ENCODE assay signal across 8 cellular contexts in genomic region chr11:59145534-59145933, GRCh38. TPM values are rescaled to one million over a fixed set of nuclear protein-coding genes. Genes with fewer than 3 reads are reported as not detected.
DNase-seq lines count a peak whose midpoint lies in the region; ATAC-seq, FAIRE-seq and TF ChIP-seq lines count a peak whose summit lies in the region.

No MANE protein-coding gene starts in this region.

- FAIRE-seq in astrocyte (lab: Jason Lieb, UNC): no peak
- no peak for FAIRE-seq in D721Med (lab: Jason Lieb, UNC)

- peaks cover 14% of the 10 kb centered on the region for H3K36me3 Mint-ChIP-seq in CD4-positive, CD25-positive, alpha-beta regulatory T cell
- H3K36me3 Mint-ChIP-seq in astrocyte (ENCODE audit: low read depth, unreplicated experiment) (peaks cover 5% of the 10 kb centered on the region), naive B cell (no peaks in the 10 kb centered on the region)

- H3K9me3 Mint-ChIP-seq in CD4-positive, CD25-positive, alpha-beta regulatory T cell: no peaks in the 10 kb centered on the region
- H3K9me3 Mint-ChIP-seq in astrocyte (ENCODE audit: unreplicated experiment) (no peaks in the 10 kb centered on the region), naive B cell (no peaks in the 10 kb centered on the region)

- peaks cover 40% of the 10 kb centered on the region for H3K4me1 ChIP-seq in CD4-positive, CD25-positive, alpha-beta regulatory T cell (ENCODE audit: control insufficient read depth, insufficient read depth, low read length, poor library complexity, severe bottlenecking)
- H3K4me1 ChIP-seq in astrocyte (ENCODE audit: insufficient read depth, low read length): peaks cover 15% of the 10 kb centered on the region
- H3K4me1 ChIP-seq in BE2C: no peaks in the 10 kb centered on the region

- no peak for ATAC-seq in CD4-positive, CD25-positive, alpha-beta regulatory T cell (ENCODE audit: low read depth in 2 of 2)
- no peak for ATAC-seq in naive B cell (ENCODE audit: low read depth in 2 of 2)
- no peak for ATAC-seq in HG03442 (IDR thresholded peaks at IDR 0.05; ENCODE audit: unreplicated experiment)
- no peak for ATAC-seq in GM19452 (IDR thresholded peaks at IDR 0.05; ENCODE audit: unreplicated experiment)

- peaks cover 7% of the 10 kb centered on the region for H3K27me3 Mint-ChIP-seq in CD4-positive, CD25-positive, alpha-beta regulatory T cell
- H3K27me3 Mint-ChIP-seq in astrocyte (ENCODE audit: low read depth, unreplicated experiment) (peaks cover 4% of the 10 kb centered on the region), naive B cell (no peaks in the 10 kb centered on the region)

- peaks cover 39 to 67% (median 59%) of the 10 kb centered on the region in 4 donors for H3K4me1 Mint-ChIP-seq in CD4-positive, CD25-positive, alpha-beta regulatory T cell
- H3K4me1 Mint-ChIP-seq in astrocyte (ENCODE audit: low read depth, unreplicated experiment) (peaks cover 9% of the 10 kb centered on the region), naive B cell (peaks cover 70 to 78% (median 73%) of the 10 kb centered on the region in 3 donors)

- peak overlapping the region; percentile 97 for H3K4me3 ChIP-seq in CD4-positive, CD25-positive, alpha-beta regulatory T cell (ENCODE audit: low read depth, low read length)
- H3K4me3 ChIP-seq in LNCaP clone FGC (ENCODE audit: low read depth, low read length) (peak overlapping the region; percentile 86), astrocyte (ENCODE audit: insufficient read depth, low read depth, low read length) (peak overlapping the region; percentile 87), BE2C (ENCODE audit: low read depth, low read length) (no peak overlapping the region)

- H3K27me3 ChIP-seq in CD4-positive, CD25-positive, alpha-beta regulatory T cell (ENCODE audit: control insufficient read depth, insufficient read depth, low read length): no peaks in the 10 kb centered on the region
- no peaks in the 10 kb centered on the region for H3K27me3 ChIP-seq in astrocyte (ENCODE audit: insufficient read depth, low read length)
- H3K27me3 ChIP-seq in BE2C: peaks cover 7% of the 10 kb centered on the region; the same call in 1 of the 2 replicates

- peaks cover 3% of the 10 kb centered on the region for H3K79me2 ChIP-seq in astrocyte (ENCODE audit: insufficient read depth, low read length)

- H3K9me3 ChIP-seq in CD4-positive, CD25-positive, alpha-beta regulatory T cell (ENCODE audit: control insufficient read depth in 2 of 2, low read length in 2 of 2): no peaks in the 10 kb centered on the region
- H3K9me3 ChIP-seq in astrocyte (ENCODE audit: insufficient read depth, low read depth, low read length): no peaks in the 10 kb centered on the region
- H3K9me3 ChIP-seq in BE2C: no peaks in the 10 kb centered on the region

- no peaks in the 10 kb centered on the region for H4K20me1 ChIP-seq in astrocyte (ENCODE audit: insufficient read depth, low read length)

- TF ChIP-seq CTCF in LNCaP clone FGC (IDR thresholded peaks at IDR 0.05; ENCODE audit: control insufficient read depth, extremely low read depth, insufficient read depth): no peak
- no peak for TF ChIP-seq CTCF in astrocyte (IDR thresholded peaks at IDR 0.05; ENCODE audit: insufficient read depth, low read depth, low read length)
- TF ChIP-seq CTCF in BE2C (IDR thresholded peaks at IDR 0.05; ENCODE audit: low read depth, low read length): no peak
- TF ChIP-seq CTCF in D721Med (IDR thresholded peaks at IDR 0.05; ENCODE audit: insufficient read depth, missing control alignments): no peak

- H3K36me3 ChIP-seq in CD4-positive, CD25-positive, alpha-beta regulatory T cell (ENCODE audit: control insufficient read depth, insufficient read depth, low read length): peaks cover 12% of the 10 kb centered on the region
- no peaks in the 10 kb centered on the region for H3K36me3 ChIP-seq in astrocyte (ENCODE audit: insufficient read depth, low read length)
- no peaks in the 10 kb centered on the region for H3K36me3 ChIP-seq in BE2C

- DNase-seq in CD4-positive, CD25-positive, alpha-beta regulatory T cell: no peak
- DNase-seq in LNCaP clone FGC (ENCODE audit: low read depth): no peak
- no peak for DNase-seq in astrocyte (ENCODE audit: low read depth)
- no peak for DNase-seq in naive B cell
- no peak for DNase-seq in BE2C
- DNase-seq in D721Med (ENCODE audit: insufficient read length, low spot score): no peak

- H3K9ac ChIP-seq in astrocyte (ENCODE audit: low read length): peak overlapping the region; percentile 69

- H3K27ac Mint-ChIP-seq in CD4-positive, CD25-positive, alpha-beta regulatory T cell: peak overlapping the region in 2 of 3 donors; percentile 55 to 97
- no peak overlapping the region for H3K27ac Mint-ChIP-seq in astrocyte (ENCODE audit: unreplicated experiment)
- peak overlapping the region in 4 of 6 donors; percentile 44 to 95 (median 62) for H3K27ac Mint-ChIP-seq in naive B cell

- H3K27ac ChIP-seq in CD4-positive, CD25-positive, alpha-beta regulatory T cell (ENCODE audit: insufficient read depth, low read length, poor library complexity, severe bottlenecking): no peak overlapping the region
- no peak overlapping the region for H3K27ac ChIP-seq in astrocyte (ENCODE audit: low read depth, low read length)

- H2AFZ ChIP-seq in astrocyte (ENCODE audit: low read depth, low read length): no peak overlapping the region

- peak overlapping the region; percentile 95 for H3K4me2 ChIP-seq in astrocyte (ENCODE audit: low read length)

- peak overlapping the region; percentile 96 to 100 (median 99) for H3K4me3 Mint-ChIP-seq in CD4-positive, CD25-positive, alpha-beta regulatory T cell
- H3K4me3 Mint-ChIP-seq in astrocyte (ENCODE audit: unreplicated experiment) (no peak overlapping the region), naive B cell (peak overlapping the region; percentile 93 to 99 (median 98))

RNA-seq across cellular contexts. Expression of gene FAM111A, which starts 2.9 kb away (rescaled TPM):
- total RNA-seq in CD4-positive, CD25-positive, alpha-beta regulatory T cell: 73.4 TPM
- polyA plus RNA-seq in CD4-positive, CD25-positive, alpha-beta regulatory T cell: 10 to 100 TPM; 28.6 to 41.5 (median 32.8) TPM
- total RNA-seq in astrocyte: 11.1 and 13.1 TPM in 2 replicates
- 10 to 100 TPM; 32.9 to 61.6 (median 44.7) TPM for polyA plus RNA-seq in naive B cell (ENCODE audit: low read depth in 6 of 6)
- 0.31 TPM for polyA plus RNA-seq in BE2C (2012; ENCODE audit: insufficient read depth, insufficient read length, low read depth)

RNA-seq across cellular contexts. Expression of gene DTX4, which starts 26.4 kb away (rescaled TPM):
- 1.0 TPM for total RNA-seq in CD4-positive, CD25-positive, alpha-beta regulatory T cell
- under 1 TPM in 2 of 4 donors, not detected in 2; 0.11 to 0.25 TPM for polyA plus RNA-seq in CD4-positive, CD25-positive, alpha-beta regulatory T cell
- 16.1 and 19.5 TPM in 2 replicates for total RNA-seq in astrocyte
- 10 to 100 TPM in 5 of 6 donors, 1 to 10 TPM in 1; 7.1 to 21.0 (median 12.9) TPM for polyA plus RNA-seq in naive B cell (ENCODE audit: low read depth in 6 of 6)
- polyA plus RNA-seq in BE2C (2012; ENCODE audit: insufficient read depth, insufficient read length, low read depth): 0.31 TPM

RNA-seq across cellular contexts. Expression of gene FAM111B, which starts 38.5 kb away (rescaled TPM):
- 3.3 TPM for total RNA-seq in CD4-positive, CD25-positive, alpha-beta regulatory T cell
- 1 to 10 TPM in 2 of 4 donors, under 1 TPM in 2; 0.15 to 2.3 (median 1.0) TPM for polyA plus RNA-seq in CD4-positive, CD25-positive, alpha-beta regulatory T cell
- 0.72 and 0.95 TPM in 2 replicates for total RNA-seq in astrocyte
- 10 to 100 TPM in 5 of 6 donors, 1 to 10 TPM in 1; 9.4 to 69.2 (median 10.4) TPM for polyA plus RNA-seq in naive B cell (ENCODE audit: low read depth in 6 of 6)
- polyA plus RNA-seq in BE2C (2012; ENCODE audit: insufficient read depth, insufficient read length, low read depth): 0.26 TPM

RNA-seq across cellular contexts. Expression of gene GLYATL1B, which starts 59.4 kb away (rescaled TPM):
- not detected for total RNA-seq in CD4-positive, CD25-positive, alpha-beta regulatory T cell
- polyA plus RNA-seq in CD4-positive, CD25-positive, alpha-beta regulatory T cell: not detected
- total RNA-seq in astrocyte: not detected in 2 replicates
- 1 to 10 TPM in 4 of 6 donors, under 1 TPM in 1, not detected in 1; 0.52 to 2.4 (median 1.6) TPM for polyA plus RNA-seq in naive B cell (ENCODE audit: low read depth in 6 of 6)
- not detected for polyA plus RNA-seq in BE2C (2012; ENCODE audit: insufficient read depth, insufficient read length, low read depth)
